Comparison of ENCODE assay signal across 8 cellular contexts in genomic region chr13:68304287-68304893, GRCh38.
DNase-seq lines count a peak whose midpoint lies in the region; ATAC-seq and TF ChIP-seq lines count a peak whose summit lies in the region.

No MANE protein-coding gene starts in this region.

- no peaks in the 10 kb centered on the region for H3K27me3 Mint-ChIP-seq in memory B cell
- peaks cover 0 to 2% (median 0%) of the 10 kb centered on the region in 3 donors for H3K27me3 Mint-ChIP-seq in CD14-positive monocyte (ENCODE audit: low read depth in 3 of 3)

- DNase-seq in AML-193 (lab: John Stamatoyannopoulos, UW) (peak; percentile 19 to 47), Karpas-422 (peak; percentile 83), adipocyte (ENCODE audit: low read depth) (peak; percentile 38), memory B cell (ENCODE audit: low spot score in 2 of 2) (peak in 1 of 2 donors; percentile 19), CD14-positive monocyte (ENCODE audit: low spot score) (no peak), DMS79 treated with DMSO at 0.1 percent for 48 hours (lab: John Stamatoyannopoulos, UW) (no peak)
- DNase-seq in NK-92 treated with Interleukin-12 subunit alpha and Interleukin-12 subunit beta, amount 100 ng/mL, for 24 hours (lab: John Stamatoyannopoulos, UW) = no peak

- H3K9ac ChIP-seq in Karpas-422 (ENCODE audit: low read length) (no peak overlapping the region), adipocyte (ENCODE audit: low read length) (no peak overlapping the region)

- H3K27me3 ChIP-seq in Karpas-422 (ENCODE audit: low read length) (no peaks in the 10 kb centered on the region), adipocyte (replicated peaks; ENCODE audit: control insufficient read depth, insufficient read depth, low read length) (no peaks in the 10 kb centered on the region)

- H2AFZ ChIP-seq in Karpas-422 (ENCODE audit: low read length) = peak overlapping the region; percentile 88

- H3K4me3 Mint-ChIP-seq in memory B cell (no peak overlapping the region), CD14-positive monocyte (no peak overlapping the region)

- no peaks in the 10 kb centered on the region for H3K36me3 Mint-ChIP-seq in memory B cell
- H3K36me3 Mint-ChIP-seq in CD14-positive monocyte = no peaks in the 10 kb centered on the region

- ATAC-seq in GM19328 (IDR thresholded peaks at IDR 0.05; ENCODE audit: unreplicated experiment) (peak; percentile 75), memory B cell (ENCODE audit: low read depth) (peak; percentile 46)

- H3K9me3 Mint-ChIP-seq in memory B cell (no peaks in the 10 kb centered on the region), CD14-positive monocyte (no peaks in the 10 kb centered on the region)

- no peak overlapping the region for H3K4me2 ChIP-seq in Karpas-422 (ENCODE audit: low read depth, low read length, poor library complexity, severe bottlenecking)

- TF ChIP-seq CTCF in CD14-positive monocyte (IDR thresholded peaks at IDR 0.05) = no peak

- H3K9me2 ChIP-seq in Karpas-422 (replicated peaks; ENCODE audit: insufficient read depth, low read length) = no peaks in the 10 kb centered on the region

- H3K4me1 Mint-ChIP-seq in memory B cell (no peaks in the 10 kb centered on the region), CD14-positive monocyte (no peaks in the 10 kb centered on the region)

- H3K27ac Mint-ChIP-seq in memory B cell (no peak overlapping the region), CD14-positive monocyte (no peak overlapping the region)

- H4K20me1 ChIP-seq in Karpas-422 (ENCODE audit: insufficient read depth, low read depth, low read length) = no peaks in the 10 kb centered on the region

- H3K4me3 ChIP-seq in Karpas-422 (ENCODE audit: low read length) (no peak overlapping the region), adipocyte (ENCODE audit: low read length) (no peak overlapping the region)

- intact Hi-C loops in CD14-positive monocyte (cut with micrococcal nuclease) = no loop called here

- no peaks in the 10 kb centered on the region for H3K79me2 ChIP-seq in Karpas-422 (ENCODE audit: low read length)

- H3K4me1 ChIP-seq in Karpas-422 (ENCODE audit: low read length) (no peaks in the 10 kb centered on the region), adipocyte (ENCODE audit: control insufficient read depth, insufficient read depth, low read length) (no peaks in the 10 kb centered on the region)

- H3K9me3 ChIP-seq in Karpas-422 (ENCODE audit: low read length) (no peaks in the 10 kb centered on the region), adipocyte (ENCODE audit: control insufficient read depth, low read length) (no peaks in the 10 kb centered on the region)

- H3K27ac ChIP-seq in Karpas-422 (ENCODE audit: low read length) = no peak overlapping the region

- H3K36me3 ChIP-seq in Karpas-422 (ENCODE audit: insufficient read depth, low read length) (no peaks in the 10 kb centered on the region), adipocyte (ENCODE audit: control insufficient read depth, insufficient read depth, low read length, severe bottlenecking) (no peaks in the 10 kb centered on the region)

Comparison
In these comparisons a context has a peak if more than half of its experiments do, and no peak if none do; other contexts are left out.
1. DNase-seq: peak in AML-193 (2 of 2), Karpas-422 (single experiment) and adipocyte (single experiment); none in NK-92 treated with Interleukin-12 subunit alpha and Interleukin-12 subunit beta, amount 100 ng/mL, for 24 hours (single experiment), CD14-positive monocyte (single experiment) and DMS79 treated with DMSO at 0.1 percent for 48 hours (single experiment).